Comparison of ENCODE assay signal across 8 cellular contexts in the genomic region with DNA sequence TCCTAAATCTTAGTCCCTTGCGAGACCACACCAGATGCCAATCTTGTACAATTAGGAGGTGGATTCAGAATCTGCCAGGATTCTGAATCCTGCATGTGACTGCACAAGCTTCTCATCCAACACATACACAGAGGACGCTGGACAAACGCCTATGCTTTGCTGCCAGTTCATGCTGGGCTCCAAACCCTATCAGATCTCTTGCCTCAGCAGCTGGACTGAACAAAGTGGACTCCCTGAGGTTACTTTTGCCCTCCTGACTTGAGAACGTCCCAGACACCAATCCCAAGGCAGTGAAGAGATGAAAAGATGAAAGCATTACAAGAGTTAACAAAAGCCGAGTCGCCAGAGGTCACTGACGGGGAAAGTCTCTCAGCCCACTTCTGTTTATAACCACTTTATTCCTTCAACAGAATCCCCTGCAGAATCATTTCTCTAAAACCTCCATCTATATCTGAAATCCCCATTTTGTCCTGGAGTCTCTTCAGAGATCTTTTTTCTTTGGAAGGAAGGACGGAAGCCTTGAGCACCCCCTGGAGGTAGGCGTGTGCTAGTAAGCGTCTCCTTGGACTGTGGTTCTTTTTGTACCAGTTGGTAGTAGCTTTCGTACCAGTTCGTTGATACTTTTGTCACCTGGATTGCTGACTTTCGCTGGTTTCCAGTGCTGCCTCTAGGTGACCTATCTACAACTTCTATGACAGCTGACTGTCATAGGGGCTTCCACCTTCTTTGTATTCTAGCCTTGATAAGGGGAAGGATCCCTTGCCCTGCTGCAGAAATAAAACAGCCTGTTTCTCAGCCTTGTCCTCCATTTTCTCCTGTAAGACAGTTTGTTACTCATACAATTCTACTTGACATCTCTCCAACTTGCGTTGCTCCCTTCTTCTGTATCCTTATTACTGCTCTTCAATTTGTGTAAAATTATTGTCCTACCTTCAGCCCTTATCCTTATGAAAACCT. TPM values are rescaled to one million over a fixed set of nuclear protein-coding genes. Genes with fewer than 3 reads are reported as not detected.
DNase-seq lines count a peak whose midpoint lies in the region; ATAC-seq, FAIRE-seq and TF ChIP-seq lines count a peak whose summit lies in the region.

No MANE protein-coding gene starts in this region.

- no peaks in the 10 kb centered on the region for H3K9me3 Mint-ChIP-seq in mesothelial cell of epicardium

- no peaks in the 10 kb centered on the region for H3K9me3 ChIP-seq in H1 (ENCODE audit: insufficient read depth in 2 of 2, low read depth in 1 of 2, low read length in 1 of 2)

- H3K14ac ChIP-seq in H1 (ENCODE audit: insufficient read length) = no peak overlapping the region

- no peak overlapping the region for H3K9ac ChIP-seq in H1 (replicated peaks in 1 of 4; ENCODE audit: extremely low read depth in 1 of 4, low read depth in 3 of 4, low read length in 3 of 4)

- H2AFZ ChIP-seq in H1 (ENCODE audit: low read length) = peak overlapping the region; percentile 100

- no peak for TF ChIP-seq EP300 in H1 (IDR thresholded peaks at IDR 0.05; ENCODE audit: borderline replicate concordance in 1 of 2, low read depth in 2 of 2, low read length in 2 of 2)

- no peak for TF ChIP-seq POLR2A in H1 (IDR thresholded peaks at IDR 0.05; ENCODE audit: control extremely low read depth in 1 of 2, low read depth in 2 of 2, low read length in 2 of 2)

- H4K5ac ChIP-seq in H1 (ENCODE audit: insufficient read length, low read depth, low read length) = no peak overlapping the region

- H4K91ac ChIP-seq in H1 (replicated peaks; ENCODE audit: insufficient read length, low read length) = no peak overlapping the region

- no peak overlapping the region for H3K27ac Mint-ChIP-seq in mesothelial cell of epicardium

- no peaks in the 10 kb centered on the region for H3K79me2 ChIP-seq in H1 (ENCODE audit: control insufficient read depth in 1 of 2, insufficient read depth in 2 of 2, low read length in 2 of 2)

- no peaks in the 10 kb centered on the region for H3K23me2 ChIP-seq in H1 (ENCODE audit: low read depth, low read length)

- peaks cover 21% of the 10 kb centered on the region for H3K27me3 Mint-ChIP-seq in mesothelial cell of epicardium (ENCODE audit: low read depth)

- peak; percentile 79 to 82 for TF ChIP-seq RAD21 in H1 (IDR thresholded peaks at IDR 0.05 in 1 of 2, conservative IDR thresholded peaks at IDR 0.05 in 1 of 2; ENCODE audit: low read depth in 2 of 2, low read length in 2 of 2)

- no peak overlapping the region for H3K27ac ChIP-seq in H1 (ENCODE audit: low read depth, low read length)

- FAIRE-seq in H1 (lab: Jason Lieb, UNC) = peak; percentile 77

- no peak overlapping the region for H2BK20ac ChIP-seq in H1 (ENCODE audit: low read length)

- peak; percentile 90 for DNase-seq in AG20443 (ENCODE audit: low spot score)
- peak; percentile 52 to 87 for DNase-seq in NCI-H526 (lab: John Stamatoyannopoulos, UW)
- DNase-seq in activated CD4-positive, alpha-beta T cell treated with anti-CD3 and anti-CD28 coated beads, Interleukin-2, amount 50 U/mL, for 1 hour = peak; percentile 52
- peak; percentile 43 to 79 for DNase-seq in H1 (ENCODE audit: low read depth in 1 of 2, low spot score in 2 of 2)
- DNase-seq in mesothelial cell of epicardium (ENCODE audit: low spot score in 2 of 2, unreplicated experiment in 2 of 2) = peak in 1 of 2 experiments; percentile 63
- peak; percentile 40 for DNase-seq in stimulated activated CD8-positive, alpha-beta memory T cell treated with anti-CD3 and anti-CD28 coated beads, Interleukin-4, amount 100 ng/mL, for 24 hours (ENCODE audit: low read depth)

- no peak overlapping the region; a peak in 1 of 8 replicates for H3K4me3 ChIP-seq in H1 (ENCODE audit: extremely low read depth in 1 of 4, insufficient read depth in 2 of 4, low read depth in 3 of 4, low read length in 4 of 4)

- H2AK5ac ChIP-seq in H1 (ENCODE audit: low read depth, low read length) = no peak overlapping the region

- no peak overlapping the region for H2BK120ac ChIP-seq in H1 (replicated peaks; ENCODE audit: low read depth, low read length)

- peaks cover 5% of the 10 kb centered on the region for H3K4me1 Mint-ChIP-seq in mesothelial cell of epicardium

- peak overlapping the region; percentile 76; the same call in 1 of the 2 replicates for H4K8ac ChIP-seq in H1 (ENCODE audit: extremely low read depth, insufficient read depth, low read length)

- H3K79me1 ChIP-seq in H1 (ENCODE audit: low read depth, low read length) = no peaks in the 10 kb centered on the region

- no peak overlapping the region for H2BK12ac ChIP-seq in H1 (ENCODE audit: low read depth, low read length)

- H3K4me2 ChIP-seq in H1 (ENCODE audit: insufficient read depth in 1 of 2, low read depth in 2 of 2, low read length in 2 of 2) = peak overlapping the region in 1 of 2 experiments; percentile 27; a peak in 2 of 4 replicates

- H3K4me1 ChIP-seq in H1 (replicated peaks in 1 of 4; ENCODE audit: control insufficient read depth in 3 of 4, insufficient read depth in 4 of 4, low read length in 3 of 4) = no peaks in the 10 kb centered on the region

- TF ChIP-seq CTCF in H1 (IDR thresholded peaks at IDR 0.05; ENCODE audit: control extremely low read depth in 1 of 3, insufficient read depth in 1 of 3, low read depth in 1 of 3, low read length in 3 of 3) (peak; percentile 62 to 84 (median 81)), mesothelial cell of epicardium (IDR thresholded peaks at IDR 0.05; ENCODE audit: unreplicated experiment) (peak; percentile 62)

- no peak overlapping the region for H3K18ac ChIP-seq in H1 (ENCODE audit: extremely low read depth, low read length)

- H3K36me3 Mint-ChIP-seq in mesothelial cell of epicardium = no peaks in the 10 kb centered on the region

- no peak overlapping the region for H3K23ac ChIP-seq in H1 (ENCODE audit: insufficient read length)

- no peaks in the 10 kb centered on the region for H4K20me1 ChIP-seq in H1 (replicated peaks in 1 of 2; ENCODE audit: control insufficient read depth in 1 of 2, insufficient read depth in 2 of 2, low read length in 2 of 2)

- ATAC-seq in GM18909 (IDR thresholded peaks at IDR 0.05; ENCODE audit: poor library complexity, unreplicated experiment) = peak; percentile 50
- ATAC-seq in HG03342 (IDR thresholded peaks at IDR 0.05; ENCODE audit: unreplicated experiment) = peak; percentile 49

- CTCF ChIA-PET in H1 (lab: Charles Lee; ENCODE audit: partially characterized antibody) = interaction anchor here (0.6 to 3.6 kb wide), 28 partner anchors 9 to 592 kb away, joined by 3 to 21 read pairs (median 4); partner anchors contain the start of gene CCDC83

- 0 out of 2 replicates have a peak overlapping the region, but pooled peaks have one; percentile 21 for H2BK15ac ChIP-seq in H1 (ENCODE audit: low read length)

- 62% methylated on average over 14 of the region's 14 CpGs; no CpG with 5 or more reads in 1 of the 2 experiments for whole genome bisulfite sequencing in H1 (ENCODE audit: extremely low coverage in 1 of 2, insufficient coverage in 1 of 2, insufficient read length in 1 of 2, insufficient replicate concordance in 2 of 2, low coverage in 1 of 2, low lambda C conversion rate in 2 of 2, missing lambda C conversion rate in 1 of 2), 2 experiments

- no peak overlapping the region for H3K4ac ChIP-seq in H1 (replicated peaks; ENCODE audit: insufficient read length, low read depth, low read length)

- peak overlapping the region; percentile 7 for H3K4me3 Mint-ChIP-seq in mesothelial cell of epicardium

- no peaks in the 10 kb centered on the region for H3K36me3 ChIP-seq in H1 (ENCODE audit: control insufficient read depth in 2 of 4, insufficient read depth in 4 of 4, low read length in 3 of 4)

- POLR2A ChIA-PET in H1 (lab: Charles Lee; ENCODE audit: partially characterized antibody) = interaction anchor here (0.9 kb wide), 1 partner anchor 12 kb away, joined by 3 read pairs; no protein-coding TSS in a partner anchor

- H3K27me3 ChIP-seq in H1 (replicated peaks in 1 of 4; ENCODE audit: control insufficient read depth in 3 of 4, extremely low read depth in 1 of 4, insufficient read depth in 3 of 4, low read length in 3 of 4) = no peaks in the 10 kb centered on the region

- no peak overlapping the region for H3K56ac ChIP-seq in H1 (replicated peaks; ENCODE audit: insufficient read length, low read depth, low read length)

- H2BK5ac ChIP-seq in H1 (ENCODE audit: low read depth, low read length) = no peak overlapping the region

TF ChIP-seq in H1, 55 proteins besides CTCF, POLR2A, EP300 and RAD21:
- TF ChIP-seq TEAD4 (IDR thresholded peaks at IDR 0.05; ENCODE audit: low read depth, low read length) (peak; percentile 50; the same call in 1 of the 2 replicates), BRCA1 (IDR thresholded peaks at IDR 0.05; ENCODE audit: low read depth, low read length) (no peak), YY1 (IDR thresholded peaks at IDR 0.05; ENCODE audit: low read depth, low read length) (peak; percentile 33; the same call in 1 of the 2 replicates)
TF ChIP-seq in H1: peak in this region for 2.

RNA-seq across cellular contexts. Expression of gene EED, which starts 26.1 kb away (rescaled TPM):
- 26.8 and 26.9 TPM in 2 replicates for total RNA-seq in H1 (2021; fragmentation: NEBNext Ultra II Directional; extraction: Animal tissue kit (Norgen Biotek cat#: 25700))
- polyA plus RNA-seq in H1 (2011; rRNA removed) = 7.0 and 12.6 TPM in 2 replicates
- polyA plus RNA-seq in H1 (2011; cell fraction: cytosol; rRNA removed) = 15.5 TPM
- 5.0 TPM for polyA plus RNA-seq in H1 (2011; cell fraction: nucleus; rRNA removed)
- 27.0 to 42.0 TPM (median 28.6 TPM) in 4 replicates for polyA plus RNA-seq in H1 (2012, experiment 1 of 2)
- 5.9 TPM for polyA plus RNA-seq in H1 (2012, experiment 2 of 2)
- polyA plus RNA-seq in H1 (2013, experiment 1 of 2) = 12.8 TPM
- polyA plus RNA-seq in H1 (2013, experiment 2 of 2) = 13.5 TPM
- 11.4 and 15.4 TPM in 2 replicates for polyA minus RNA-seq in H1 (2011; rRNA and poly(A)+ RNA removed)
- 10.7 TPM for polyA minus RNA-seq in H1 (2011; cell fraction: cytosol; rRNA and poly(A)+ RNA removed)
- 26.1 TPM for polyA minus RNA-seq in H1 (2011; cell fraction: nucleus; rRNA and poly(A)+ RNA removed)
- 30.5 to 32.4 TPM (median 30.6 TPM) in 3 replicates for total RNA-seq in mesothelial cell of epicardium
